9 cellular contexts compared by ENCODE assay signal in genomic region chr5:127957183-127957582, GRCh38.
DNase-seq lines count a peak whose midpoint lies in the region; ATAC-seq and TF ChIP-seq lines count a peak whose summit lies in the region.
"Had no signal": no experiment of that assay in that cellular context is flagged by ENCODE, and none has a peak within 500 bp of the region (broad histone marks: within the 10 kb centered on the region; RNA-seq: fewer than 3 reads in every experiment).

No MANE protein-coding gene starts in this region.

- H3K27me3 Mint-ChIP-seq in stimulated activated memory B cell treated with anti-CD40 and anti-IgM and Interleukin-4, amounts not matched to agents 10 μg/mL and 1 μg/mL and 100 μg/mL, for 72 hours, result no peaks in the 10 kb centered on the region
- no peaks in the 10 kb centered on the region for H3K27me3 Mint-ChIP-seq in activated T-cell treated with anti-CD3 and anti-CD28 coated beads, Interleukin-2, amount 50 U/mL, for 24 hours
- H3K27me3 Mint-ChIP-seq: stimulated activated naive CD8-positive, alpha-beta T cell treated with anti-CD3 and anti-CD28 coated beads, Interleukin-15, Interleukin-2, amounts not matched to agents 100 ng/mL and 50 ng/mL, for 24 hours had no signal

- no peaks in the 10 kb centered on the region for H3K9me3 Mint-ChIP-seq in stimulated activated memory B cell treated with anti-CD40 and anti-IgM and Interleukin-4, amounts not matched to agents 10 μg/mL and 1 μg/mL and 100 μg/mL, for 72 hours
- no peaks in the 10 kb centered on the region for H3K9me3 Mint-ChIP-seq in activated T-cell treated with anti-CD3 and anti-CD28 coated beads, Interleukin-2, amount 50 U/mL, for 24 hours
- H3K9me3 Mint-ChIP-seq: stimulated activated naive CD8-positive, alpha-beta T cell treated with anti-CD3 and anti-CD28 coated beads, Interleukin-15, Interleukin-2, amounts not matched to agents 100 ng/mL and 50 ng/mL, for 24 hours had no signal

- peak; percentile 78 for DNase-seq in EL
- DNase-seq in RWPE1 (ENCODE audit: low spot score), result peak; percentile 54
- DNase-seq in fibroblast of the aortic adventitia (ENCODE audit: low read depth), result peak; percentile 56
- DNase-seq in prostate gland (ENCODE audit: low spot score), result peak; percentile 51
- no peak for DNase-seq in NCI-H2107 treated with DMSO at 0.1 percent for 48 hours (lab: John Stamatoyannopoulos, UW; ENCODE audit: unreplicated experiment)
- no peak for DNase-seq in activated T-cell treated with anti-CD3 and anti-CD28 coated beads, Interleukin-2, amount 50 U/mL, for 24 hours
- no peak for DNase-seq in lower leg skin (ENCODE audit: low spot score in 2 of 2)

- no peak; the same call in 1 of the 2 replicates for TF ChIP-seq CTCF in RWPE1 (conservative IDR thresholded peaks at IDR 0.05; ENCODE audit: low read depth)
- TF ChIP-seq CTCF in fibroblast of the aortic adventitia (IDR thresholded peaks at IDR 0.05; ENCODE audit: insufficient read depth, low read length), result no peak
- TF ChIP-seq CTCF in prostate gland (IDR thresholded peaks at IDR 0.05), result no peak
- no peak for TF ChIP-seq CTCF in lower leg skin (IDR thresholded peaks at IDR 0.05)

- no peaks in the 10 kb centered on the region for H3K27me3 ChIP-seq in prostate gland (replicated peaks; ENCODE audit: insufficient read depth)

- intact Hi-C loops in prostate gland (cut with DNase I), result loop anchor here (10.0 kb wide), 1 partner anchor 128 kb away; the partner anchor contains the start of gene SLC12A2
- intact Hi-C loops in lower leg skin (cut with DNase I; ENCODE audit: low total_unique reads), result no loop called here

- WGBS in prostate gland, result 21% methylated on average over 2 of the region's 2 CpGs
- 35 to 46% methylated on average over 2 of the region's 2 CpGs for WGBS in lower leg skin, 2 donors

- H3K4me1 ChIP-seq in prostate gland (replicated peaks), result no peaks in the 10 kb centered on the region

- POLR2A ChIA-PET in RWPE1 (lab: Yijun Ruan, JAX; ENCODE audit: low non-redundant PET), result no interaction called here

- no peaks in the 10 kb centered on the region for H3K9me3 ChIP-seq in prostate gland

- no peak for TF ChIP-seq POLR2A in prostate gland (IDR thresholded peaks at IDR 0.05)
- TF ChIP-seq POLR2A in lower leg skin (IDR thresholded peaks at IDR 0.05), result no peak

- no peak for ATAC-seq in stimulated activated memory B cell treated with anti-CD40 and anti-IgM and Interleukin-4, amounts not matched to agents 10 μg/mL and 1 μg/mL and 100 μg/mL, for 72 hours

- H3K4me1 Mint-ChIP-seq in stimulated activated memory B cell treated with anti-CD40 and anti-IgM and Interleukin-4, amounts not matched to agents 10 μg/mL and 1 μg/mL and 100 μg/mL, for 72 hours, result peaks cover 6% of the 10 kb centered on the region
- H3K4me1 Mint-ChIP-seq in activated T-cell treated with anti-CD3 and anti-CD28 coated beads, Interleukin-2, amount 50 U/mL, for 24 hours (ENCODE audit: low read depth), result peaks cover 20% of the 10 kb centered on the region

- no peak overlapping the region for H3K27ac Mint-ChIP-seq in stimulated activated memory B cell treated with anti-CD40 and anti-IgM and Interleukin-4, amounts not matched to agents 10 μg/mL and 1 μg/mL and 100 μg/mL, for 72 hours
- H3K27ac Mint-ChIP-seq in activated T-cell treated with anti-CD3 and anti-CD28 coated beads, Interleukin-2, amount 50 U/mL, for 24 hours, result no peak overlapping the region
- H3K27ac Mint-ChIP-seq: stimulated activated naive CD8-positive, alpha-beta T cell treated with anti-CD3 and anti-CD28 coated beads, Interleukin-15, Interleukin-2, amounts not matched to agents 100 ng/mL and 50 ng/mL, for 24 hours had no signal

- no peak overlapping the region for H3K4me3 ChIP-seq in fibroblast of the aortic adventitia (ENCODE audit: low read depth, low read length)
- no peak overlapping the region for H3K4me3 ChIP-seq in prostate gland
- H3K4me3 ChIP-seq in lower leg skin (ENCODE audit: low read depth, poor library complexity, severe bottlenecking), result no peak overlapping the region

- no peaks in the 10 kb centered on the region for H3K36me3 ChIP-seq in prostate gland

- CTCF ChIA-PET in RWPE1 (lab: Yijun Ruan, JAX), result no interaction called here

- H3K4me3 Mint-ChIP-seq in stimulated activated memory B cell treated with anti-CD40 and anti-IgM and Interleukin-4, amounts not matched to agents 10 μg/mL and 1 μg/mL and 100 μg/mL, for 72 hours, result no peak overlapping the region
- no peak overlapping the region for H3K4me3 Mint-ChIP-seq in activated T-cell treated with anti-CD3 and anti-CD28 coated beads, Interleukin-2, amount 50 U/mL, for 24 hours
- H3K4me3 Mint-ChIP-seq: stimulated activated naive CD8-positive, alpha-beta T cell treated with anti-CD3 and anti-CD28 coated beads, Interleukin-15, Interleukin-2, amounts not matched to agents 100 ng/mL and 50 ng/mL, for 24 hours had no signal

- peak overlapping the region; percentile 62 for H3K27ac ChIP-seq in RWPE1
- no peak overlapping the region for H3K27ac ChIP-seq in prostate gland

- H3K36me3 Mint-ChIP-seq in stimulated activated memory B cell treated with anti-CD40 and anti-IgM and Interleukin-4, amounts not matched to agents 10 μg/mL and 1 μg/mL and 100 μg/mL, for 72 hours, result peaks cover 29% of the 10 kb centered on the region
- peaks cover 19% of the 10 kb centered on the region for H3K36me3 Mint-ChIP-seq in activated T-cell treated with anti-CD3 and anti-CD28 coated beads, Interleukin-2, amount 50 U/mL, for 24 hours (ENCODE audit: low read depth)

Comparison
In these comparisons a context has a peak if more than half of its experiments do, and no peak if none do; other contexts are left out.
1. DNase-seq: peak in EL (single experiment), RWPE1 (single experiment), fibroblast of the aortic adventitia (single experiment) and prostate gland (single experiment); none in NCI-H2107 treated with DMSO at 0.1 percent for 48 hours (single experiment), activated T-cell treated with anti-CD3 and anti-CD28 coated beads, Interleukin-2, amount 50 U/mL, for 24 hours (single experiment) and lower leg skin (0 of 2).